20 cellular contexts compared by ENCODE assay signal in the genomic region with DNA sequence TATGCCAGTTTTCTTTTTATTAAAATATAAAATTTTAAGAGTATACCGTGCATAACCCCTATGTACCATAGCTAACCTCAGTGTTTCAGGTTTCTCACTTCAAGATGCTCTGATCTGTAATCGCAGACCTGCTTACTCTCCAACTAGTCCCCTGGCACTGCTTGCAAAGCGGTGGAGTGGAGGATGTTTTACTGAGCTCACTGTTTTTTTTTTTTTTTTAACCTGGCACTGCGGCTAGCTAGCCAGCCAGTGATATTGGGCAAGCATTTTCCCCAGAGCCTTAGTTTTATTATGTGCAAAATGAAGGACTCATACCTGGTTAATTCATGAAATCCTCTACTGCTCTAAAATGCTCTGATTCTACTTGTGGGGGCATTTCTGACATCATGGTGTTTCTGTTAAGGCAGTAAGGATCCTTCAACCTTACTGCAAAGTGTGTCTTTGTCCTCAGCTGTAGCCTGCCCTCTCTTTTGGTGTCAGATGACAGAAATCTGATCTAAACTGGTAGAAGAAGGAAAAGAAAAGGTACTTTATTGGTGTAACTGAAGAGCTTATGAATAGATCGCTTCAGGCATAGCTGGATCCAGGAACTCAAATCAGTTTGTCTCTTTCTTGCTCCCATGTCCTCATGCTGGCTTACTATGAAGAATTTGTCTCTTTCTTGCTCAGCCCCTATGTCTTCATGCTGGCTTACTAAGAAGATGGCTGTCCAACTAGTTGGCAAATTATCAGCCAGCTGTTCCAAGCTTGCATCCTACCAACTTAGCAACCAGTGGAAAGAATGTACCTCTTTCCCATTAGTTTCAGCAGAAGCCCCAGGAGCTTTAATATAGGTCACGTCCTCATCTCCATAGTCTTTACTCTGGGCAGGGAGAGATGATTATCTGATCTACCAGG. TPM values are rescaled to one million over a fixed set of nuclear protein-coding genes. Genes with fewer than 3 reads are reported as not detected.
DNase-seq lines count a peak whose midpoint lies in the region; ATAC-seq and TF ChIP-seq lines count a peak whose summit lies in the region.
"Had no signal": no experiment of that assay in that cellular context is flagged by ENCODE, and none has a peak within 500 bp of the region (broad histone marks: within the 10 kb centered on the region; RNA-seq: fewer than 3 reads in every experiment).

No MANE protein-coding gene starts in this region.

- POLR2A ChIA-PET in PC-9 (lab: Charles Lee; ENCODE audit: unreplicated experiment) = interaction anchor here (0.8 kb wide), 1 partner anchor 455 kb away, joined by 11 read pairs; no protein-coding TSS in a partner anchor

- no peaks in the 10 kb centered on the region for H3K27me3 ChIP-seq in PC-9 (ENCODE audit: insufficient read depth, low read depth)
- H3K27me3 ChIP-seq: right atrium auricular region had no signal

- peaks cover 28% of the 10 kb centered on the region for H3F3A ChIP-seq in PC-9 (ENCODE audit: insufficient read depth, low read depth)

- H3K9me3 ChIP-seq in PC-9 (ENCODE audit: insufficient read depth, low read depth) = no peaks in the 10 kb centered on the region
- H3K9me3 ChIP-seq: left ventricle myocardium inferior, right atrium auricular region had no signal

- no peak overlapping the region for H3K4me3 Mint-ChIP-seq in Calu3 (ENCODE audit: low read depth, unreplicated experiment)
- H3K4me3 Mint-ChIP-seq: activated CD4-positive, alpha-beta T cell treated with anti-CD3 and anti-CD28 coated beads for 36 hours; activated naive CD8-positive, alpha-beta T cell; natural killer cell treated with Interleukin-12 subunit alpha and Interleukin-12 subunit beta and Interleukin-15 and Interleukin-18, amount 100 ng/mL, for 72 hours had no signal

- no peaks in the 10 kb centered on the region for H3K79me2 ChIP-seq in PC-9 (ENCODE audit: low read depth)

- H3K36me3 ChIP-seq in PC-9 (ENCODE audit: low read depth) = no peaks in the 10 kb centered on the region
- H3K36me3 ChIP-seq: left ventricle myocardium inferior, right atrium auricular region had no signal

- H3K27ac Mint-ChIP-seq in Calu3 (ENCODE audit: unreplicated experiment) = no peak overlapping the region
- H3K27ac Mint-ChIP-seq: activated naive CD8-positive, alpha-beta T cell had no signal

- no peaks in the 10 kb centered on the region for H4K20me1 ChIP-seq in PC-9 (ENCODE audit: insufficient read depth)

- CTCF ChIA-PET in PC-9 (lab: Charles Lee) = interaction anchor here (0.6 kb wide), 2 partner anchors 283 to 1143 kb away, joined by 3 read pairs; a partner anchor contains a TSS
- CTCF ChIA-PET in Calu3 (lab: Charles Lee) = interaction anchor here (0.7 kb wide), 1 partner anchor 488 kb away, joined by 3 read pairs; no protein-coding TSS in a partner anchor

- peak overlapping the region; percentile 57 for H3K27ac ChIP-seq in PC-9
- H3K27ac ChIP-seq: 22Rv1, left ventricle myocardium inferior, right atrium auricular region had no signal

- H3K4me3 ChIP-seq in PC-9 (no peak overlapping the region), skeletal muscle cell (ENCODE audit: low read depth, low read length) (no peak overlapping the region)
- H3K4me3 ChIP-seq: left ventricle myocardium inferior, right atrium auricular region had no signal

- peak; percentile 20 for DNase-seq in DMS 273 (lab: John Stamatoyannopoulos, UW; ENCODE audit: unreplicated experiment)
- no peak for DNase-seq in DMS 273 treated with DMSO at 0.1 percent for 48 hours (lab: John Stamatoyannopoulos, UW)
- no peak for DNase-seq in PC-9
- peak; percentile 29 for DNase-seq in dermis blood vessel endothelial cell
- DNase-seq in skeletal muscle cell (ENCODE audit: low read depth) = peak; percentile 74
- no peak for DNase-seq in Calu3
- no peak for DNase-seq in hepatic stellate cell (ENCODE audit: low spot score)
- DNase-seq: activated CD4-positive, alpha-beta T cell treated with anti-CD3 and anti-CD28 coated beads for 36 hours; cerebellar nuclear complex; hypothalamus; left ventricle myocardium inferior; NCI-H1092 treated with DMSO at 0.1 percent for 48 hours; NCI-H446 treated with DMSO at 0.1 percent for 48 hours; RPMI8226; stimulated activated naive CD4-positive, alpha-beta T cell had no signal

- intact Hi-C loops in PC-9 (cut with micrococcal nuclease; ENCODE audit: unreplicated experiment) (loop anchor here (10.0 kb wide), 1 partner anchor 718 kb away; no protein-coding TSS in a partner anchor), Calu3 (cut with micrococcal nuclease; ENCODE audit: unreplicated experiment) (no loop called here)

- no peak overlapping the region for H2AFZ ChIP-seq in PC-9

- no TSS peak for BruUV-seq in PC-9 (replicated peaks; lab: Mats Ljungman, UMichigan)
- BruUV-seq in Calu3 (replicated peaks; lab: Mats Ljungman, UMichigan) = no TSS peak

- H3K4me1 ChIP-seq in PC-9 (replicated peaks; ENCODE audit: insufficient read depth) = peaks cover 32% of the 10 kb centered on the region
- H3K4me1 ChIP-seq: left ventricle myocardium inferior, right atrium auricular region had no signal

- no peaks in the 10 kb centered on the region for H3K9me3 Mint-ChIP-seq in Calu3 (ENCODE audit: low read depth, unreplicated experiment)
- H3K9me3 Mint-ChIP-seq: natural killer cell treated with Interleukin-12 subunit alpha and Interleukin-12 subunit beta and Interleukin-15 and Interleukin-18, amount 100 ng/mL, for 72 hours had no signal

- TF ChIP-seq CTCF in PC-9 (conservative IDR thresholded peaks at IDR 0.05) (no peak), Calu3 (IDR thresholded peaks at IDR 0.05; ENCODE audit: unreplicated experiment) (no peak)

- no peak for ATAC-seq in HG02642 (IDR thresholded peaks at IDR 0.05; ENCODE audit: poor library complexity, unreplicated experiment)
- ATAC-seq: activated CD4-positive, alpha-beta T cell treated with anti-CD3 and anti-CD28 coated beads for 36 hours; natural killer cell treated with Interleukin-12 subunit alpha and Interleukin-12 subunit beta and Interleukin-15 and Interleukin-18, amount 100 ng/mL, for 72 hours had no signal

- no peaks in the 10 kb centered on the region for H3K36me3 Mint-ChIP-seq in Calu3 (ENCODE audit: insufficient read depth, unreplicated experiment)

- no peaks in the 10 kb centered on the region for H3K9me2 ChIP-seq in PC-9 (ENCODE audit: insufficient read depth)

- H3K4me2 ChIP-seq in PC-9 = peak overlapping the region; percentile 50

- no peaks in the 10 kb centered on the region for H3K4me1 Mint-ChIP-seq in Calu3 (ENCODE audit: low read depth, unreplicated experiment)

- H3K27me3 Mint-ChIP-seq in Calu3 (ENCODE audit: unreplicated experiment) = peaks cover 65% of the 10 kb centered on the region
- H3K27me3 Mint-ChIP-seq: activated CD4-positive, alpha-beta T cell treated with anti-CD3 and anti-CD28 coated beads for 36 hours; activated naive CD8-positive, alpha-beta T cell; natural killer cell treated with Interleukin-12 subunit alpha and Interleukin-12 subunit beta and Interleukin-15 and Interleukin-18, amount 100 ng/mL, for 72 hours had no signal

RNA-seq across cellular contexts. Expression of a gene that starts 59.8 kb away (rescaled TPM):
- total RNA-seq in PC-9 (2021) = 0.18 and 0.41 TPM in 2 replicates
- total RNA-seq in dermis blood vessel endothelial cell = 0.17 and 0.28 TPM in 2 replicates
- not detected in 2 replicates for total RNA-seq in Calu3 (2022)

Comparison
In these comparisons a context has a peak if more than half of its experiments do, and no peak if none do; other contexts are left out.
1. DNase-seq: peak in DMS 273 (single experiment), dermis blood vessel endothelial cell (single experiment) and skeletal muscle cell (single experiment); none in DMS 273 treated with DMSO at 0.1 percent for 48 hours (single experiment), PC-9 (0 of 2), Calu3 (single experiment) and hepatic stellate cell (single experiment).